In the genomic region with DNA sequence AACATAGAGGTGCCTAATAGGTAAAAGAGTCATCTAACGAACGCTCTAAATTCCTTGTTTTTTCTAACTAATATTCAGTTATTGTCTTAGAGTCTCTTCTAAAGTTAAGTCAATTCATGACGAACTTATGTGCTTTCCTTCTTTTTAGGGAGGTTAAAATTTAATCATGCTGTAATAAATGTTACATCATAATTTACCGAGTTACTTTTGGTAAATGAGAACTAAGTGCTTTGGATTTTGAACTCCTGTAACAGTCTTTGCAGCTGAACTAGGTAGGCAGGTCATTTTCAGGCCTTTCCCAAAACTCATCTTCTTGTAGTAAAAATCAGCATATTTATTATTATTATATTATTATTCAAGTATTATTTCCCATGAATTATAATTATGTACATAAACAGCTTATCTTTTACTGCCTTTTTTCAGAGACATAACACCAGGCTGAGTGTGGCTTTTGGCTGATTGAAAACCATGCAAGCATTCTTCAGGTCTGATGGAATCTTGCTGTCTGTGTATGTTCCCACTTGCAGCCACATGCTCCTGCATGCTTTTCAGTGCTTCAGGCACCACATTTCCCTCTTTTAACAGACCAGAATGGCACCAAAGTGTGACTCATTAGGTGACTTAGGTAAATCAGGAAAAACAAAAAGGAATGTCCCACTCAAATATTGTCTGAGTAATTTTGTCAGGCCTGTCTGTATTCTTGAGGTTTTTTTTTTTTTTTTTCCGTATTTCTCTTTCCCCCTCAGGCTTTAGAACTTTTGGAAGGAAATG, we compare ENCODE assay signal across 12 cellular contexts.
A peak's percentile ranks its signal among the peaks of the same experiment; 100 is the strongest.
DNase-seq lines count a peak whose midpoint lies in the region; ATAC-seq, FAIRE-seq and TF ChIP-seq lines count a peak whose summit lies in the region.
"Had no signal": no experiment of that assay in that cellular context is flagged by ENCODE, and none has a peak within 500 bp of the region (broad histone marks: within the 10 kb centered on the region; RNA-seq: fewer than 3 reads in every experiment).

No MANE protein-coding gene starts in this region.

- TF ChIP-seq EP300 in H1 (IDR thresholded peaks at IDR 0.05; ENCODE audit: borderline replicate concordance in 1 of 2, low read depth in 2 of 2, low read length in 2 of 2) (no peak), esophagus muscularis mucosa (IDR thresholded peaks at IDR 0.05) (no peak)

- H3K4me3 ChIP-seq in PC-3 (ENCODE audit: low read length) (no peak overlapping the region), H1 (ENCODE audit: extremely low read depth in 1 of 4, insufficient read depth in 2 of 4, low read depth in 3 of 4, low read length in 4 of 4) (no peak overlapping the region), esophagus muscularis mucosa (no peak overlapping the region)

- H3K36me3 ChIP-seq in PC-3 (ENCODE audit: low read depth, low read length) (no peaks in the 10 kb centered on the region), H1 (ENCODE audit: control insufficient read depth in 2 of 4, insufficient read depth in 4 of 4, low read length in 3 of 4) (no peaks in the 10 kb centered on the region), esophagus muscularis mucosa (no peaks in the 10 kb centered on the region)

- intact Hi-C loops in PC-3 (cut with micrococcal nuclease) (no loop called here), esophagus muscularis mucosa (cut with DNase I) (no loop called here)

- H2BK120ac ChIP-seq in H1 (replicated peaks; ENCODE audit: low read depth, low read length): no peak overlapping the region

- no peaks in the 10 kb centered on the region for H4K20me1 ChIP-seq in PC-3 (ENCODE audit: low read length)
- H4K20me1 ChIP-seq in H1 (replicated peaks in 1 of 2; ENCODE audit: control insufficient read depth in 1 of 2, insufficient read depth in 2 of 2, low read length in 2 of 2): no peaks in the 10 kb centered on the region

- DNase-seq in AG20443 (ENCODE audit: low spot score) (peak; percentile 24), PC-3 (peak; percentile 80), H1 (ENCODE audit: low read depth in 1 of 2, low spot score in 2 of 2) (no peak), lung microvascular endothelial cell (ENCODE audit: low read depth in 2 of 2) (peak; percentile 17 to 36), DMS79 treated with DMSO at 0.1 percent for 48 hours (lab: John Stamatoyannopoulos, UW) (no peak), substantia nigra (lab: John Stamatoyannopoulos, UW) (no peak), esophagus muscularis mucosa (ENCODE audit: extremely low spot score) (no peak)
- no peak for DNase-seq in stimulated activated CD4-positive, alpha-beta T cell treated with anti-CD3 and anti-CD28 coated beads, Interleukin-4, amount 100 ng/mL, for 1 hour
- DNase-seq: foreskin melanocyte, NCI-H1048, NCI-H526 treated with DMSO at 0.1 percent for 48 hours had no signal

- H3K9ac ChIP-seq in PC-3 (ENCODE audit: low read length) (no peak overlapping the region), H1 (replicated peaks in 1 of 4; ENCODE audit: extremely low read depth in 1 of 4, low read depth in 3 of 4, low read length in 3 of 4) (no peak overlapping the region)

- no peak for FAIRE-seq in H1 (lab: Jason Lieb, UNC)
- FAIRE-seq: G401.6 had no signal

- no peak overlapping the region for H3K23ac ChIP-seq in H1 (ENCODE audit: insufficient read length)

- H4K8ac ChIP-seq in H1 (ENCODE audit: extremely low read depth, insufficient read depth, low read length): no peak overlapping the region

- H3K56ac ChIP-seq in H1 (replicated peaks; ENCODE audit: insufficient read length, low read depth, low read length): no peak overlapping the region

- H3K27ac ChIP-seq in PC-3 (ENCODE audit: low read length) (no peak overlapping the region), H1 (ENCODE audit: low read depth, low read length) (no peak overlapping the region), substantia nigra (ENCODE audit: low read depth, low read length, poor library complexity, severe bottlenecking) (no peak overlapping the region), esophagus muscularis mucosa (replicated peaks in 1 of 4) (no peak overlapping the region)

- no peak for TF ChIP-seq RAD21 in H1 (IDR thresholded peaks at IDR 0.05 in 1 of 2, conservative IDR thresholded peaks at IDR 0.05 in 1 of 2; ENCODE audit: low read depth in 2 of 2, low read length in 2 of 2)

- H3K23me2 ChIP-seq in H1 (ENCODE audit: low read depth, low read length): no peaks in the 10 kb centered on the region

- H2BK12ac ChIP-seq in H1 (ENCODE audit: low read depth, low read length): no peak overlapping the region

- POLR2A ChIA-PET in PC-3 (lab: Charles Lee; ENCODE audit: unreplicated experiment): no interaction called here
- POLR2A ChIA-PET in H1 (lab: Charles Lee; ENCODE audit: partially characterized antibody): no interaction called here

- H3K4me2 ChIP-seq in PC-3 (ENCODE audit: low read length) (peak overlapping the region; percentile 4), H1 (ENCODE audit: insufficient read depth in 1 of 2, low read depth in 2 of 2, low read length in 2 of 2) (no peak overlapping the region)

- TF ChIP-seq POLR2A in H1 (IDR thresholded peaks at IDR 0.05; ENCODE audit: control extremely low read depth in 1 of 2, low read depth in 2 of 2, low read length in 2 of 2) (no peak), esophagus muscularis mucosa (IDR thresholded peaks at IDR 0.05; ENCODE audit: low read depth) (no peak)

- H3K27me3 ChIP-seq in PC-3 (ENCODE audit: low read length) (no peaks in the 10 kb centered on the region), H1 (replicated peaks in 1 of 4; ENCODE audit: control insufficient read depth in 3 of 4, extremely low read depth in 1 of 4, insufficient read depth in 3 of 4, low read length in 3 of 4) (no peaks in the 10 kb centered on the region), esophagus muscularis mucosa (no peaks in the 10 kb centered on the region)

- no peaks in the 10 kb centered on the region for H3K9me3 ChIP-seq in PC-3 (ENCODE audit: low read length)
- no peaks in the 10 kb centered on the region for H3K9me3 ChIP-seq in H1 (ENCODE audit: insufficient read depth in 2 of 2, low read depth in 1 of 2, low read length in 1 of 2)
- no peaks in the 10 kb centered on the region for H3K9me3 ChIP-seq in esophagus muscularis mucosa

- H3K4ac ChIP-seq in H1 (replicated peaks; ENCODE audit: insufficient read length, low read depth, low read length): no peak overlapping the region

- no peaks in the 10 kb centered on the region for H3K9me2 ChIP-seq in PC-3 (replicated peaks; ENCODE audit: low read length)

- no peak overlapping the region for H4K5ac ChIP-seq in H1 (ENCODE audit: insufficient read length, low read depth, low read length)

- 80% methylated on average over 5 of the region's 5 CpGs; no CpG with 5 or more reads in 1 of the 2 experiments for WGBS in H1 (ENCODE audit: extremely low coverage in 1 of 2, insufficient coverage in 1 of 2, insufficient read length in 1 of 2, insufficient replicate concordance in 2 of 2, low coverage in 1 of 2, low lambda C conversion rate in 2 of 2, missing lambda C conversion rate in 1 of 2), 2 experiments
- 76% methylated on average over 5 of the region's 5 CpGs for WGBS in esophagus muscularis mucosa

- H3F3A ChIP-seq in PC-3 (ENCODE audit: low read length, unreplicated experiment): no peaks in the 10 kb centered on the region

- BruUV-seq in PC-3 (replicated peaks; lab: Mats Ljungman, UMichigan): no TSS peak

- H3K18ac ChIP-seq in H1 (ENCODE audit: extremely low read depth, low read length): no peak overlapping the region

- H3K79me2 ChIP-seq in PC-3 (ENCODE audit: low read length) (no peaks in the 10 kb centered on the region), H1 (ENCODE audit: control insufficient read depth in 1 of 2, insufficient read depth in 2 of 2, low read length in 2 of 2) (no peaks in the 10 kb centered on the region)

- ATAC-seq in PC-3: peak; percentile 81

- H3K14ac ChIP-seq in H1 (ENCODE audit: insufficient read length): no peak overlapping the region

- CTCF ChIA-PET in PC-3 (lab: Charles Lee): no interaction called here
- CTCF ChIA-PET in H1 (lab: Charles Lee; ENCODE audit: partially characterized antibody): interaction anchor here (1.2 kb wide), 2 partner anchors 19 to 49 kb away, joined by 3 to 5 read pairs; no protein-coding TSS in a partner anchor

- H2BK20ac ChIP-seq in H1 (ENCODE audit: low read length): no peak overlapping the region

- no peak overlapping the region for H2BK15ac ChIP-seq in H1 (ENCODE audit: low read length)

- no peak overlapping the region for H2AK5ac ChIP-seq in H1 (ENCODE audit: low read depth, low read length)

- H2AFZ ChIP-seq in PC-3 (ENCODE audit: low read length): peak overlapping the region; percentile 45
- 0 out of 2 replicates have a peak overlapping the region, but pooled peaks have one; percentile 34 for H2AFZ ChIP-seq in H1 (ENCODE audit: low read length)

- H3K4me1 ChIP-seq in PC-3 (ENCODE audit: insufficient read depth, low read length) (peaks cover 16% of the 10 kb centered on the region), H1 (replicated peaks in 1 of 4; ENCODE audit: control insufficient read depth in 3 of 4, insufficient read depth in 4 of 4, low read length in 3 of 4) (no peaks in the 10 kb centered on the region), esophagus muscularis mucosa (peaks cover 0 to 9% (median 0%) of the 10 kb centered on the region in 4 donors)

- H3K79me1 ChIP-seq in H1 (ENCODE audit: low read depth, low read length): no peaks in the 10 kb centered on the region

- no peak overlapping the region for H2BK5ac ChIP-seq in H1 (ENCODE audit: low read depth, low read length)

- TF ChIP-seq CTCF in PC-3 (conservative IDR thresholded peaks at IDR 0.05; ENCODE audit: low read depth, low read length) (no peak), H1 (IDR thresholded peaks at IDR 0.05; ENCODE audit: control extremely low read depth in 1 of 3, insufficient read depth in 1 of 3, low read depth in 1 of 3, low read length in 3 of 3) (no peak), esophagus muscularis mucosa (IDR thresholded peaks at IDR 0.05) (no peak)

- H4K91ac ChIP-seq in H1 (replicated peaks; ENCODE audit: insufficient read length, low read length): no peak overlapping the region

TF ChIP-seq in H1, 55 proteins besides CTCF, POLR2A, EP300 and RAD21 (continues in another document):
- no peak for TF ChIP-seq SIN3A (conservative IDR thresholded peaks at IDR 0.05 in 1 of 2, IDR thresholded peaks at IDR 0.05 in 1 of 2; ENCODE audit: low read depth in 1 of 2, low read length in 2 of 2)

Comparison
In these comparisons a context has a peak if more than half of its experiments do, and no peak if none do; other contexts are left out.
1. DNase-seq: peak in AG20443 (single experiment), PC-3 (single experiment) and lung microvascular endothelial cell (2 of 2); none in H1 (0 of 2), DMS79 treated with DMSO at 0.1 percent for 48 hours (single experiment), stimulated activated CD4-positive, alpha-beta T cell treated with anti-CD3 and anti-CD28 coated beads, Interleukin-4, amount 100 ng/mL, for 1 hour (single experiment), substantia nigra (0 of 49) and esophagus muscularis mucosa (single experiment).